1 cellular context compared by ENCODE assay signal in the genomic region with DNA sequence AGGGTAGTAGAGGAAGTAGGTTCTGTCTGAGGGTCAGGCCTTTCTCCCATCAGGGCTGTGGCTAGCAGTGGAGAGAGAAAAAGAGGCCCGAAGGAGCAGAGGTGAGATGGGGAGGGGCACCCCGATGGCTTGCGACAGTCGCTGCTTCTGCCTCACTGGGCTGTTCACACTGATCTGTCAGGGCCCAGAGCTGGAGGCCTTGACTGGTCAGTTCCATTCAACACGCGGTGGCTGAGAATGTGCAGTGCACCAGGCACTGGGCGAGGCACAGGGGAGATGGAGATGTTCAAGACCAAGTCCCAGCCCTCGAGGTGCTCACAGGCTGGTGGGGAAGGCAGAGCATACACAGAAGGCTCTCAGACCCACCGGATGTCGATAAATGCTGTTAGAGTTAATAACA.
TF ChIP-seq lines count a peak whose summit lies in the region.

No MANE protein-coding gene starts in this region.

TF ChIP-seq in K562, 482 proteins besides CTCF, POLR2A, EP300 and RAD21:
- TF ChIP-seq, protein P1, sequence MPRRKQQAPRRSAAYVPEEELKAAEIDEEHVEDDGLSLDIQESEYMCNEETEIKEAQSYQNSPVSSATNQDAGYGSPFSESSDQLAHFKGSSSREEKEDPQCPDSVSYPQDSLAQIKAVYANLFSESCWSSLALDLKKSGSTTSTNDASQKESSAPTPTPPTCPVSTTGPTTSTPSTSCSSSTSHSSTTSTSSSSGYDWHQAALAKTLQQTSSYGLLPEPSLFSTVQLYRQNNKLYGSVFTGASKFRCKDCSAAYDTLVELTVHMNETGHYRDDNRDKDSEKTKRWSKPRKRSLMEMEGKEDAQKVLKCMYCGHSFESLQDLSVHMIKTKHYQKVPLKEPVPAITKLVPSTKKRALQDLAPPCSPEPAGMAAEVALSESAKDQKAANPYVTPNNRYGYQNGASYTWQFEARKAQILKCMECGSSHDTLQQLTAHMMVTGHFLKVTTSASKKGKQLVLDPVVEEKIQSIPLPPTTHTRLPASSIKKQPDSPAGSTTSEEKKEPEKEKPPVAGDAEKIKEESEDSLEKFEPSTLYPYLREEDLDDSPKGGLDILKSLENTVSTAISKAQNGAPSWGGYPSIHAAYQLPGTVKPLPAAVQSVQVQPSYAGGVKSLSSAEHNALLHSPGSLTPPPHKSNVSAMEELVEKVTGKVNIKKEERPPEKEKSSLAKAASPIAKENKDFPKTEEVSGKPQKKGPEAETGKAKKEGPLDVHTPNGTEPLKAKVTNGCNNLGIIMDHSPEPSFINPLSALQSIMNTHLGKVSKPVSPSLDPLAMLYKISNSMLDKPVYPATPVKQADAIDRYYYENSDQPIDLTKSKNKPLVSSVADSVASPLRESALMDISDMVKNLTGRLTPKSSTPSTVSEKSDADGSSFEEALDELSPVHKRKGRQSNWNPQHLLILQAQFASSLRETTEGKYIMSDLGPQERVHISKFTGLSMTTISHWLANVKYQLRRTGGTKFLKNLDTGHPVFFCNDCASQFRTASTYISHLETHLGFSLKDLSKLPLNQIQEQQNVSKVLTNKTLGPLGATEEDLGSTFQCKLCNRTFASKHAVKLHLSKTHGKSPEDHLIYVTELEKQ (CRISPR knock-in tag; IDR thresholded peaks at IDR 0.05), result no peak
- TF ChIP-seq ZNF507 (tag; conservative IDR thresholded peaks at IDR 0.05) (no peak), TOE1 (IDR thresholded peaks at IDR 0.05; ENCODE audit: borderline replicate concordance) (no peak), TOE1 (CRISPR knock-in tag; IDR thresholded peaks at IDR 0.05; ENCODE audit: borderline replicate concordance, low read depth) (no peak), ZNF280B (CRISPR knock-in tag; IDR thresholded peaks at IDR 0.05) (no peak)
- TF ChIP-seq, protein P2, sequence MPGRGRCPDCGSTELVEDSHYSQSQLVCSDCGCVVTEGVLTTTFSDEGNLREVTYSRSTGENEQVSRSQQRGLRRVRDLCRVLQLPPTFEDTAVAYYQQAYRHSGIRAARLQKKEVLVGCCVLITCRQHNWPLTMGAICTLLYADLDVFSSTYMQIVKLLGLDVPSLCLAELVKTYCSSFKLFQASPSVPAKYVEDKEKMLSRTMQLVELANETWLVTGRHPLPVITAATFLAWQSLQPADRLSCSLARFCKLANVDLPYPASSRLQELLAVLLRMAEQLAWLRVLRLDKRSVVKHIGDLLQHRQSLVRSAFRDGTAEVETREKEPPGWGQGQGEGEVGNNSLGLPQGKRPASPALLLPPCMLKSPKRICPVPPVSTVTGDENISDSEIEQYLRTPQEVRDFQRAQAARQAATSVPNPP (IDR thresholded peaks at IDR 0.05; ENCODE audit: borderline replicate concordance, insufficient read depth, insufficient read length), result no peak
- TF ChIP-seq, protein P3, sequence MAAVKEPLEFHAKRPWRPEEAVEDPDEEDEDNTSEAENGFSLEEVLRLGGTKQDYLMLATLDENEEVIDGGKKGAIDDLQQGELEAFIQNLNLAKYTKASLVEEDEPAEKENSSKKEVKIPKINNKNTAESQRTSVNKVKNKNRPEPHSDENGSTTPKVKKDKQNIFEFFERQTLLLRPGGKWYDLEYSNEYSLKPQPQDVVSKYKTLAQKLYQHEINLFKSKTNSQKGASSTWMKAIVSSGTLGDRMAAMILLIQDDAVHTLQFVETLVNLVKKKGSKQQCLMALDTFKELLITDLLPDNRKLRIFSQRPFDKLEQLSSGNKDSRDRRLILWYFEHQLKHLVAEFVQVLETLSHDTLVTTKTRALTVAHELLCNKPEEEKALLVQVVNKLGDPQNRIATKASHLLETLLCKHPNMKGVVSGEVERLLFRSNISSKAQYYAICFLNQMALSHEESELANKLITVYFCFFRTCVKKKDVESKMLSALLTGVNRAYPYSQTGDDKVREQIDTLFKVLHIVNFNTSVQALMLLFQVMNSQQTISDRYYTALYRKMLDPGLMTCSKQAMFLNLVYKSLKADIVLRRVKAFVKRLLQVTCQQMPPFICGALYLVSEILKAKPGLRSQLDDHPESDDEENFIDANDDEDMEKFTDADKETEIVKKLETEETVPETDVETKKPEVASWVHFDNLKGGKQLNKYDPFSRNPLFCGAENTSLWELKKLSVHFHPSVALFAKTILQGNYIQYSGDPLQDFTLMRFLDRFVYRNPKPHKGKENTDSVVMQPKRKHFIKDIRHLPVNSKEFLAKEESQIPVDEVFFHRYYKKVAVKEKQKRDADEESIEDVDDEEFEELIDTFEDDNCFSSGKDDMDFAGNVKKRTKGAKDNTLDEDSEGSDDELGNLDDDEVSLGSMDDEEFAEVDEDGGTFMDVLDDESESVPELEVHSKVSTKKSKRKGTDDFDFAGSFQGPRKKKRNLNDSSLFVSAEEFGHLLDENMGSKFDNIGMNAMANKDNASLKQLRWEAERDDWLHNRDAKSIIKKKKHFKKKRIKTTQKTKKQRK (IDR thresholded peaks at IDR 0.05; ENCODE audit: borderline replicate concordance, low read depth, low read length), result no peak
